Comparison of ENCODE assay signal across 8 cellular contexts in genomic region chr2:62505649-62506420, GRCh38. TPM values are rescaled to one million over a fixed set of nuclear protein-coding genes. Genes with fewer than 3 reads are reported as not detected.
DNase-seq lines count a peak whose midpoint lies in the region; ATAC-seq and TF ChIP-seq lines count a peak whose summit lies in the region.

A gene with protein sequence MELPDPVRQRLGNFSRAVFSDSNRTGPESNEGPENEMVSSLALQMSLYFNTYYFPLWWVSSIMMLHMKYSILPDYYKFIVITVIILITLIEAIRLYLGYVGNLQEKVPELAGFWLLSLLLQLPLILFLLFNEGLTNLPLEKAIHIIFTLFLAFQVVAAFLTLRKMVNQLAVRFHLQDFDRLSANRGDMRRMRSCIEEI (minus strand): TSS chr2:62506195. CDS start chr2:62506129, 66 bp downstream.

- no peak for TF ChIP-seq CTCF in AG04450 (IDR thresholded peaks at IDR 0.05; ENCODE audit: low read depth, low read length)
- TF ChIP-seq CTCF in colonic mucosa (IDR thresholded peaks at IDR 0.05): no peak
- no peak for TF ChIP-seq CTCF in kidney epithelial cell (IDR thresholded peaks at IDR 0.05; ENCODE audit: insufficient read depth, low read length, poor library complexity, severe bottlenecking)
- no peak for TF ChIP-seq CTCF in spleen (IDR thresholded peaks at IDR 0.05 in 8 of 11, conservative IDR thresholded peaks at IDR 0.05 in 3 of 11)

- peak; percentile 75 for DNase-seq in AG04450 (ENCODE audit: low read depth, low spot score)
- DNase-seq in NCI-H146 (lab: John Stamatoyannopoulos, UW): peak; percentile 92
- peak in 3 of 34 experiments; percentile 1 to 8 (median 5) for DNase-seq in T-cell
- DNase-seq in colonic mucosa: peak; percentile 90
- peak; percentile 28 for DNase-seq in kidney epithelial cell (ENCODE audit: low read depth)
- peak; percentile 90 for DNase-seq in spleen

- POLR2A ChIA-PET in AG04450 (lab: Yijun Ruan, JAX) (interaction anchor here (0.5 to 1.7 kb wide), 10 partner anchors 9 to 1976 kb away, joined by 3 to 8 read pairs (median 3); partner anchors contain the start of gene EHBP1), T-cell (lab: Charles Lee) (no interaction called here)

- CTCF ChIA-PET in AG04450 (lab: Charles Lee): interaction anchor here (0.6 to 1.5 kb wide), 7 partner anchors 22 to 1965 kb away, joined by 3 to 8 read pairs (median 3); no protein-coding TSS in a partner anchor
- CTCF ChIA-PET in T-cell (lab: Charles Lee): no interaction called here

- H3K27ac Mint-ChIP-seq in T-cell: no peak within 1 kb of the TSS

- H3K9me3 ChIP-seq in AG04450 (ENCODE audit: control insufficient read depth, insufficient read depth, low read length): no peaks in the 10 kb centered on the region
- no peaks in the 10 kb centered on the region for H3K9me3 ChIP-seq in colonic mucosa
- H3K9me3 ChIP-seq in spleen: no peaks in the 10 kb centered on the region

- no peaks in the 10 kb centered on the region for H3K9me3 Mint-ChIP-seq in T-cell

- WGBS in spleen, 5 donors: 1 to 2% (median 1%) methylated on average over 27 to 76 of the region's 76 CpGs

- H3K36me3 ChIP-seq in colonic mucosa (no peaks in the 10 kb centered on the region), kidney epithelial cell (ENCODE audit: control insufficient read depth, insufficient read depth, low read length) (no peaks in the 10 kb centered on the region), spleen (no peaks in the 10 kb centered on the region)

- no peaks in the 10 kb centered on the region for H3K27me3 ChIP-seq in AG04450 (ENCODE audit: control insufficient read depth, insufficient read depth, low read length)
- no peaks in the 10 kb centered on the region for H3K27me3 ChIP-seq in colonic mucosa
- H3K27me3 ChIP-seq in kidney epithelial cell (ENCODE audit: control insufficient read depth, insufficient read depth, low read length): no peaks in the 10 kb centered on the region
- H3K27me3 ChIP-seq in spleen (replicated peaks in 1 of 7): peaks cover 0 to 11% (median 0%) of the 10 kb centered on the region in 7 donors

- peak within 1 kb of the TSS; percentile 60 to 80 (median 71) for H3K4me3 Mint-ChIP-seq in T-cell

- peaks cover 20 to 22% of the 10 kb centered on the region in 2 donors for H3K27me3 Mint-ChIP-seq in T-cell

- intact Hi-C loops in colonic mucosa (cut with DNase I) (loop anchor here (10.0 kb wide), 1 partner anchor 199 kb away; the partner anchor contains the start of gene EHBP1), spleen (cut with DNase I; ENCODE audit: low total_unique reads) (loop anchor here (5.0 kb wide), 1 partner anchor 201 kb away; the partner anchor contains the start of gene EHBP1)

- H3K4me1 ChIP-seq in colonic mucosa (no peaks in the 10 kb centered on the region), spleen (peaks cover 4 to 21% (median 11%) of the 10 kb centered on the region in 6 donors)

- H3K27ac ChIP-seq in AG04450 (ENCODE audit: low read depth, low read length): peak within 1 kb of the TSS; percentile 66
- H3K27ac ChIP-seq in colonic mucosa: peak within 1 kb of the TSS; percentile 77
- peak within 1 kb of the TSS; percentile 54 to 88 (median 84) for H3K27ac ChIP-seq in spleen

- ATAC-seq in GM18505 (IDR thresholded peaks at IDR 0.05; ENCODE audit: unreplicated experiment) (peak; percentile 90), HG02884 (IDR thresholded peaks at IDR 0.05; ENCODE audit: unreplicated experiment) (peak; percentile 82), T-cell (replicated peaks in 1 of 4) (peak in 2 of 4 experiments; percentile 30 to 31)

- no peaks in the 10 kb centered on the region for H3K36me3 Mint-ChIP-seq in T-cell

- H3K4me3 ChIP-seq in AG04450 (ENCODE audit: low read depth, low read length) (peak within 1 kb of the TSS; percentile 73), colonic mucosa (peak within 1 kb of the TSS; percentile 81), kidney epithelial cell (ENCODE audit: low read depth, low read length) (peak within 1 kb of the TSS; percentile 78), spleen (peak within 1 kb of the TSS; percentile 68 to 96 (median 77))

- TF ChIP-seq POLR2A in GM18505 (IDR thresholded peaks at IDR 0.05; ENCODE audit: borderline replicate concordance, extremely low read depth, insufficient read depth, insufficient read length) (peak; percentile 48), spleen (IDR thresholded peaks at IDR 0.05) (no peak)

- H3K4me1 Mint-ChIP-seq in T-cell: peaks cover 7 to 9% (median 8%) of the 10 kb centered on the region in 3 donors

- H3K9ac ChIP-seq in colonic mucosa (ENCODE audit: low read depth in 2 of 2, low read length in 2 of 2): peak within 1 kb of the TSS; percentile 15 to 54

RNA-seq across cellular contexts. Expression of the gene that starts here (rescaled TPM):
- polyA plus RNA-seq in AG04450 (2011; rRNA removed) (2.1 and 2.5 TPM in 2 replicates), spleen (under 1 TPM; 0.22 to 0.53 (median 0.48) TPM)
- polyA minus RNA-seq in AG04450 (2011; rRNA and poly(A)+ RNA removed): 0.46 and 1.1 TPM in 2 replicates
- total RNA-seq in T-cell (under 1 TPM in 3 of 5 donors, not detected in 2; 0.15 to 0.19 (median 0.16) TPM), colonic mucosa (under 1 TPM; 0.35 to 0.74 TPM), kidney epithelial cell (4.4 and 4.9 TPM in 2 replicates), spleen (1 to 10 TPM in 1 of 7 donors, under 1 TPM in 5, not detected in 1; 0.51 to 2.6 (median 0.98) TPM)

Comparison
In these comparisons a context has a peak if more than half of its experiments do, and no peak if none do; other contexts are left out.
1. Peak in DNase-seq, H3K4me3 ChIP-seq, H3K27ac ChIP-seq and H3K9ac ChIP-seq in colonic mucosa; RNA of the gene not detected or under 1 TPM.